ENCODE assay signal across 8 cellular contexts in the genomic region with DNA sequence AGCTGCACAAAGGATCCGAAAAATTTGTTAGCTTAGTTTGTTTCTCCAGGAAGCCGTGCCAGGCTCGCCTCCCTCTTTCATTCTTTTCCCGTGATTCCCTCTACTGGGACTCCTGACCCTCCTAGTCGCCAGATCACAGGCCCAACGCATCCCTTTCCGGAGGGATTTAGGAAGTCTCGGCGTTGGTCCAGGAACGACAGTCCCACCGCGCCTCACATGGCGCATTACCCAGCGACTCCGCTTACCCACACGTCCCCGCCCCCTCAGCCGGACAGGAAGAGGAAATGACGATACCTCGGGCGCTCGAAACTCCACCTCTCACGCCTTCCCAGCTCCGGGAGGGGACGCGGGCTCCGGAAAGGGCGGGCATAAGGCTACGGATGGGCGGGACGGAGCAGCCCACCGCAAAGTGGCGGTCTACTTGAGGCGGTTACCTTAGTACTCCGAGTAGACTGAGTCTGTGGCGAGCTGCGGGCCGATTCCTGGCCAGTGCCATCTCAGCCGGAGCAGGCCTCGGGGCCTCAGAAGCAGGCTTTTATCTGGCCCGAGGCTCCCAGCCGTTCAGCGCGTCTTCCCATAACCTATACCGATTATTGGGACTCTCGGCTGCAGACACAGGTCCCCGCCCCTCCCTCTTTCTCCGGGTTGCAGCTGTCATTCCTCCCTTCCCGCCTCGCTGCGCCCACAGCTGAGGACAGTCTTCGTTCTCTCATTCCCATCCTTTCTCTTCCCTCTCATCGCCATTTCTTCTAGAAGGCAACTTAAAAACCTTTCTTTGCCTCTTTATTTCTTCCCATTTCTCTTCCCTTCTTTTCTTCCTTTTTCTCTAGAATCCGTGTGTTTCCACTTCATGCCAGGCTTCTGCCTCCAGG. TPM values are rescaled to one million over a fixed set of nuclear protein-coding genes. Genes with fewer than 3 reads are reported as not detected.
DNase-seq lines count a peak whose midpoint lies in the region; ATAC-seq and TF ChIP-seq lines count a peak whose summit lies in the region.

A gene with protein sequence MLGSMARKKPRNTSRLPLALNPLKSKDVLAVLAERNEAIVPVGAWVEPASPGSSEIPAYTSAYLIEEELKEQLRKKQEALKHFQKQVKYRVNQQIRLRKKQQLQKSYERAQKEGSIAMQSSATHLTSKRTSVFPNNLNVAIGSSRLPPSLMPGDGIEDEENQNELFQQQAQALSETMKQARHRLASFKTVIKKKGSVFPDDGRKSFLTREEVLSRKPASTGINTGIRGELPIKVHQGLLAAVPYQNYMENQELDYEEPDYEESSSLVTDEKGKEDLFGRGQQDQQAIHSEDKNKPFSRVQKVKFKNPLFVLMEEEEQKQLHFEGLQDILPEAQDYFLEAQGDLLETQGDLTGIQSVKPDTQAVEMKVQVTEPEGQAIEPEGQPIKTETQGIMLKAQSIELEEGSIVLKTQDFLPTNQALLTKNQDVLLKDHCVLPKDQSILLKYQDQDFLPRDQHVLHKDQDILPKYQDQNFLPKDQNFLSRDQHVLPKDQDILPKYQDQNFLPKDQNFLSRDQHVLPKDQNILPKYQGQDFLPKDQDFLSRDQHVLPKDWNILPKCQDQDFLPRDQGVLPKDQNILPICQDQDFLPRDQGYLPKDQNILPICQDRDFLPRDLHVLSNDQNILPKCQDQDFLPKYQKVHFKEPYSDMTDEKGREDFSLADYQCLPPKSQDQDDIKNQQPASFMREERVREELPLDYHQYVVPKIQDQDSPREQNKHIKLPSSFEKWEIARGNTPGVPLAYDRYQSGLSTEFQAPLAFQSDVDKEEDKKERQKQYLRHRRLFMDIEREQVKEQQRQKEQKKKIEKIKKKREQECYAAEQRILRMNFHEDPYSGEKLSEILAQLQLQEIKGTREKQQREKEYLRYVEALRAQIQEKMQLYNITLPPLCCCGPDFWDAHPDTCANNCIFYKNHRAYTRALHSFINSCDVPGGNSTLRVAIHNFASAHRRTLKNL (plus strand): TSS at position 450 of the 872 bp plus-strand sequence. CDS start 531 bp downstream, outside the sequence.

- H3K36me3 ChIP-seq in GM23338 (ENCODE audit: insufficient read depth), result no peaks in the 10 kb centered on the region

- H3K9me2 ChIP-seq in GM23338 (ENCODE audit: insufficient read depth), result peaks cover 26% of the 10 kb centered on the region

- intact Hi-C loops in activated T-helper 2 cell treated with anti-CD3 and anti-CD28 coated beads, Interferon-gamma antibody, Interleukin-2, Interleukin-4, amounts not matched to agents 10 μg/mL and 5 μg/mL and 100 μg/mL, durations not matched to agents 14 hours and 24 hours and 36 hours (cut with micrococcal nuclease), result loop anchor here (1.0 to 10.0 kb wide), 6 partner anchors 78 to 641 kb away; a partner anchor contains a TSS

- peak; percentile 99 for DNase-seq in Daoy (ENCODE audit: low read depth)
- peak; percentile 100 for DNase-seq in GM23338 (ENCODE audit: low spot score)
- peak; percentile 99 for DNase-seq in LHCN-M2 (ENCODE audit: low read depth)
- DNase-seq in RPMI7951 (ENCODE audit: low read depth), result peak; percentile 99
- DNase-seq in activated T-helper 2 cell treated with anti-CD3 and anti-CD28 coated beads, Interferon-gamma antibody, Interleukin-2, Interleukin-4, amounts not matched to agents 10 μg/mL and 5 μg/mL and 100 μg/mL, durations not matched to agents 14 hours and 24 hours and 36 hours (ENCODE audit: low spot score), result peak; percentile 94
- DNase-seq in fibroblast of the aortic adventitia (ENCODE audit: low read depth), result peak; percentile 96
- DNase-seq in natural killer cell treated with Interleukin-12 subunit alpha and Interleukin-12 subunit beta and Interleukin-15 and Interleukin-18, amount 100 ng/mL, for 72 hours (ENCODE audit: low spot score), result peak; percentile 98
- peak; percentile 96 for DNase-seq in stimulated activated naive CD8-positive, alpha-beta T cell treated with anti-CD3 and anti-CD28 coated beads, Interleukin-15, Interleukin-2, amounts not matched to agents 100 U/mL and 50 U/mL, for 24 hours

- H3K27me3 ChIP-seq in GM23338 (ENCODE audit: insufficient read depth), result peaks cover 15% of the 10 kb centered on the region

- H3K79me2 ChIP-seq in GM23338 (replicated peaks; ENCODE audit: insufficient read depth), result no peaks in the 10 kb centered on the region

- TF ChIP-seq CTCF in GM23338 (conservative IDR thresholded peaks at IDR 0.05; ENCODE audit: low read depth in 2 of 2) (no peak), fibroblast of the aortic adventitia (IDR thresholded peaks at IDR 0.05; ENCODE audit: insufficient read depth, low read length) (no peak)

- H3F3A ChIP-seq in GM23338 (replicated peaks; ENCODE audit: low read depth), result no peaks in the 10 kb centered on the region

- peak within 1 kb of the TSS; percentile 51; the same call in 1 of the 2 replicates for H3K27ac ChIP-seq in GM23338 (ENCODE audit: low read depth)

- H3K4me3 ChIP-seq in GM23338 (peak within 1 kb of the TSS; percentile 65), fibroblast of the aortic adventitia (ENCODE audit: low read depth, low read length) (peak within 1 kb of the TSS; percentile 72)

- H2AFZ ChIP-seq in GM23338, result peak within 1 kb of the TSS; percentile 96

- peak; percentile 99 for ATAC-seq in GM23338
- peak; percentile 99 to 100 for ATAC-seq in natural killer cell treated with Interleukin-12 subunit alpha and Interleukin-12 subunit beta and Interleukin-15 and Interleukin-18, amount 100 ng/mL, for 72 hours
- peak; percentile 97 for ATAC-seq in stimulated activated naive CD8-positive, alpha-beta T cell treated with anti-CD3 and anti-CD28 coated beads, Interleukin-15, Interleukin-2, amounts not matched to agents 100 U/mL and 50 U/mL, for 24 hours

- no peaks in the 10 kb centered on the region for H4K20me1 ChIP-seq in GM23338 (replicated peaks; ENCODE audit: insufficient read depth)

- H3K4me2 ChIP-seq in GM23338, result peak within 1 kb of the TSS; percentile 91

- H3K27me3 Mint-ChIP-seq in GM23338 (ENCODE audit: insufficient read depth, low read depth, poor library complexity), result no peaks in the 10 kb centered on the region
- no peaks in the 10 kb centered on the region for H3K27me3 Mint-ChIP-seq in activated T-helper 2 cell treated with anti-CD3 and anti-CD28 coated beads, Interferon-gamma antibody, Interleukin-2, Interleukin-4, amounts not matched to agents 10 μg/mL and 5 μg/mL and 100 μg/mL, durations not matched to agents 14 hours and 24 hours and 36 hours (ENCODE audit: low read depth)
- no peaks in the 10 kb centered on the region for H3K27me3 Mint-ChIP-seq in natural killer cell treated with Interleukin-12 subunit alpha and Interleukin-12 subunit beta and Interleukin-15 and Interleukin-18, amount 100 ng/mL, for 72 hours

- no peaks in the 10 kb centered on the region for H3K4me1 Mint-ChIP-seq in GM23338
- peaks cover 21% of the 10 kb centered on the region for H3K4me1 Mint-ChIP-seq in activated T-helper 2 cell treated with anti-CD3 and anti-CD28 coated beads, Interferon-gamma antibody, Interleukin-2, Interleukin-4, amounts not matched to agents 10 μg/mL and 5 μg/mL and 100 μg/mL, durations not matched to agents 14 hours and 24 hours and 36 hours (ENCODE audit: low read depth)
- peaks cover 3 to 7% of the 10 kb centered on the region in 2 donors for H3K4me1 Mint-ChIP-seq in natural killer cell treated with Interleukin-12 subunit alpha and Interleukin-12 subunit beta and Interleukin-15 and Interleukin-18, amount 100 ng/mL, for 72 hours (ENCODE audit: low read depth in 2 of 2)

- H3K9me3 Mint-ChIP-seq in GM23338, result no peaks in the 10 kb centered on the region; the same call in 2 of the 3 replicates
- H3K9me3 Mint-ChIP-seq in activated T-helper 2 cell treated with anti-CD3 and anti-CD28 coated beads, Interferon-gamma antibody, Interleukin-2, Interleukin-4, amounts not matched to agents 10 μg/mL and 5 μg/mL and 100 μg/mL, durations not matched to agents 14 hours and 24 hours and 36 hours, result peaks cover 3% of the 10 kb centered on the region
- H3K9me3 Mint-ChIP-seq in natural killer cell treated with Interleukin-12 subunit alpha and Interleukin-12 subunit beta and Interleukin-15 and Interleukin-18, amount 100 ng/mL, for 72 hours, result no peaks in the 10 kb centered on the region

- H3K4me3 Mint-ChIP-seq in GM23338, result no peak within 1 kb of the TSS
- no peak within 1 kb of the TSS for H3K4me3 Mint-ChIP-seq in activated T-helper 2 cell treated with anti-CD3 and anti-CD28 coated beads, Interferon-gamma antibody, Interleukin-2, Interleukin-4, amounts not matched to agents 10 μg/mL and 5 μg/mL and 100 μg/mL, durations not matched to agents 14 hours and 24 hours and 36 hours (ENCODE audit: low read depth)
- H3K4me3 Mint-ChIP-seq in natural killer cell treated with Interleukin-12 subunit alpha and Interleukin-12 subunit beta and Interleukin-15 and Interleukin-18, amount 100 ng/mL, for 72 hours, result no peak within 1 kb of the TSS

- H3K4me1 ChIP-seq in GM23338 (ENCODE audit: insufficient read depth), result peaks cover 3% of the 10 kb centered on the region; the same call in 1 of the 2 replicates

- peaks cover 5% of the 10 kb centered on the region; the same call in 1 of the 3 replicates for H3K36me3 Mint-ChIP-seq in GM23338 (ENCODE audit: low read depth)
- H3K36me3 Mint-ChIP-seq in activated T-helper 2 cell treated with anti-CD3 and anti-CD28 coated beads, Interferon-gamma antibody, Interleukin-2, Interleukin-4, amounts not matched to agents 10 μg/mL and 5 μg/mL and 100 μg/mL, durations not matched to agents 14 hours and 24 hours and 36 hours (ENCODE audit: low read depth), result peaks cover 10% of the 10 kb centered on the region
- peaks cover 4% of the 10 kb centered on the region for H3K36me3 Mint-ChIP-seq in natural killer cell treated with Interleukin-12 subunit alpha and Interleukin-12 subunit beta and Interleukin-15 and Interleukin-18, amount 100 ng/mL, for 72 hours

- no peak within 1 kb of the TSS for H3K27ac Mint-ChIP-seq in GM23338
- H3K27ac Mint-ChIP-seq in activated T-helper 2 cell treated with anti-CD3 and anti-CD28 coated beads, Interferon-gamma antibody, Interleukin-2, Interleukin-4, amounts not matched to agents 10 μg/mL and 5 μg/mL and 100 μg/mL, durations not matched to agents 14 hours and 24 hours and 36 hours, result no peak within 1 kb of the TSS
- no peak within 1 kb of the TSS for H3K27ac Mint-ChIP-seq in natural killer cell treated with Interleukin-12 subunit alpha and Interleukin-12 subunit beta and Interleukin-15 and Interleukin-18, amount 100 ng/mL, for 72 hours

RNA-seq across cellular contexts. Expression of the gene that starts here (rescaled TPM):
- total RNA-seq in Daoy (2014; rRNA removed; shearing (Covaris generic)), result 5.8 and 7.3 TPM in 2 replicates
- 3.3 and 8.0 TPM in 2 replicates for total RNA-seq in GM23338 (2014; rRNA removed; shearing (Covaris generic))
- polyA plus RNA-seq in GM23338 (2016; fragmentation: Nextera tagmentation; extraction: Ambion mirVana), result 1.8 and 2.9 TPM in 2 replicates
- total RNA-seq in LHCN-M2 (2014; rRNA removed) (13.3 and 16.0 TPM in 2 replicates), fibroblast of the aortic adventitia (ENCODE audit: low replicate concordance) (3.6 and 9.8 TPM in 2 replicates)
- polyA plus RNA-seq in LHCN-M2 (2012), result 1.5 TPM
- 10.9 and 11.4 TPM in 2 replicates for total RNA-seq in RPMI7951 (2014; rRNA removed; shearing (Covaris generic))
- total RNA-seq in activated T-helper 2 cell treated with anti-CD3 and anti-CD28 coated beads, Interferon-gamma antibody, Interleukin-2, Interleukin-4, amounts not matched to agents 10 μg/mL and 5 μg/mL and 100 μg/mL, durations not matched to agents 14 hours and 24 hours and 36 hours, result 3.6 and 3.7 TPM in 2 replicates
- 1 to 10 TPM; 2.7 to 6.8 TPM for total RNA-seq in natural killer cell treated with Interleukin-12 subunit alpha and Interleukin-12 subunit beta and Interleukin-15 and Interleukin-18, amount 100 ng/mL, for 72 hours

Comparison
In these comparisons a context has a peak if more than half of its experiments do, and no peak if none do; other contexts are left out.
1. Peak in every context shown above with its lines: DNase-seq, ATAC-seq, H3K4me3 ChIP-seq and H3K27ac ChIP-seq.